In the genomic region with DNA sequence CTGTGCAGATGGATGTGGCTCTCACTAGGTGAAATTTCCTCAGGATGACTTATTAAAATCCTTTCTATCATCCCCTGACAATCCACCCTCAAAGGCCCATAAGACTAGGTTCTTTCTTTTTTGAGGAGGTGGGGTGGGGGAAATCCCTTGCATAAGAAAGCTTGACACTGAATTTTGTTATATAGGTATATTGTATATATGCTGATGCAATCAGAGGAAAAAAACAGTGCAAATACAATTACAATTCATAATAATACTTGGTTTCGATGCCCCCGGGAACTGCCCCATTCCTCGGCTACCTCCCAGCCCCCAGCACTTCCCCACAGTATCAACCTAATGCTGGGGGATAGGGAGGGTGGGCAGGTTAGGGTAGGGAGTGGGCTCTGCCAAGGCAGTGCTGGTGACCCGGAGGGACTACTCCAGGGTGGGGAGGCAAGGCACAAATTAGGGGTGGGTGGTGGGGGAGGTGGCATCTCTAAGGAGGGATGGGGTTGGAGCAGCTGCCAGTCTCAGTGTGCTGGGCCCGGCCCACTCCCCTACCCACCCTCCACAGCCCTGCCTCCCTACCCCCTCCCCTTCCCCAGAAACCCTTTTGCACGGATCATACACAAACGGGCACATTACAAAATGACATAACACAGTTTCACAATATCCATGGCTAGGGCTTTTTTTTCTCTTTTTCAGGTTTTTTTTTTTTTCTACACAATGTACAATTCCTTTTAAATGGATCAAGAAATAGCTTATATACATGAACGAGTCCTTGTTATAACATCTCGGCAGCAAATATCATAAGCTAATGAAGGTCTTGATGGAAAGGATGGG, we compare ENCODE assay signal across 8 cellular contexts. TPM values are rescaled to one million over a fixed set of nuclear protein-coding genes. Genes with fewer than 3 reads are reported as not detected.
DNase-seq lines count a peak whose midpoint lies in the region; ATAC-seq and TF ChIP-seq lines count a peak whose summit lies in the region.

No MANE protein-coding gene starts in this region.

- in situ Hi-C loops in GM13977 (cut with MboI; ENCODE audit: low pct_unique_long_range_greater_than_20kb, low sequenced_read_pairs, unreplicated experiment) = no loop called here

- H3K9me3 ChIP-seq in PC-9 (ENCODE audit: insufficient read depth, low read depth) (no peaks in the 10 kb centered on the region), esophagus (ENCODE audit: control insufficient read depth in 2 of 2, insufficient read depth in 1 of 2, low read depth in 1 of 2, low read length in 1 of 2) (no peaks in the 10 kb centered on the region), subcutaneous abdominal adipose tissue (ENCODE audit: control insufficient read depth in 5 of 5, low read length in 5 of 5) (no peaks in the 10 kb centered on the region)

- POLR2A ChIA-PET in PC-9 (lab: Charles Lee; ENCODE audit: unreplicated experiment) = interaction anchor here (0.6 kb wide), 1 partner anchor 172 kb away, joined by 6 read pairs; a partner anchor contains a TSS

- CTCF ChIA-PET in PC-9 (lab: Charles Lee) = interaction anchor here (0.6 kb wide), 3 partner anchors 18 to 340 kb away, joined by 3 to 7 read pairs (median 4); no protein-coding TSS in a partner anchor

- intact Hi-C loops in PC-9 (cut with micrococcal nuclease; ENCODE audit: unreplicated experiment) = loop anchor here (10.0 kb wide), 1 partner anchor 119 kb away; a partner anchor contains a TSS

- no peaks in the 10 kb centered on the region for H3K9me2 ChIP-seq in PC-9 (ENCODE audit: insufficient read depth)

- no peaks in the 10 kb centered on the region for H4K20me1 ChIP-seq in PC-9 (ENCODE audit: insufficient read depth)

- ATAC-seq in HG03521 (IDR thresholded peaks at IDR 0.05; ENCODE audit: unreplicated experiment) = no peak

- no peaks in the 10 kb centered on the region; the same call in 1 of the 2 replicates for H3F3A ChIP-seq in PC-9 (ENCODE audit: insufficient read depth, low read depth)

- TF ChIP-seq CTCF in PC-9 (conservative IDR thresholded peaks at IDR 0.05) (no peak), GM13977 (IDR thresholded peaks at IDR 0.05; ENCODE audit: extremely low read depth, insufficient read depth, missing control alignments) (no peak)

- no peak overlapping the region for H3K4me3 ChIP-seq in PC-9
- H3K4me3 ChIP-seq in esophagus (ENCODE audit: low read depth in 1 of 2, low read length in 2 of 2) = no peak overlapping the region
- H3K4me3 ChIP-seq in subcutaneous abdominal adipose tissue (ENCODE audit: low read depth in 1 of 5, low read length in 5 of 5) = no peak overlapping the region

- peak overlapping the region in 1 of 5 donors; percentile 43 for H3K9ac ChIP-seq in subcutaneous abdominal adipose tissue (ENCODE audit: low read length in 5 of 5)

- H3K4me1 ChIP-seq in PC-9 (replicated peaks; ENCODE audit: insufficient read depth) = peaks cover 8% of the 10 kb centered on the region
- H3K4me1 ChIP-seq in esophagus (ENCODE audit: control insufficient read depth in 2 of 2, insufficient read depth in 2 of 2, low read length in 1 of 2) = no peaks in the 10 kb centered on the region
- H3K4me1 ChIP-seq in subcutaneous abdominal adipose tissue (ENCODE audit: control insufficient read depth in 5 of 5, insufficient read depth in 5 of 5, low read length in 5 of 5) = peaks cover 0 to 43% (median 17%) of the 10 kb centered on the region in 5 donors

- no peaks in the 10 kb centered on the region for H3K79me2 ChIP-seq in PC-9 (ENCODE audit: low read depth)

- WGBS in esophagus, 2 donors = 81 to 82% methylated on average over 8 to 9 of the region's 9 CpGs

- 0 out of 2 replicates have a peak, but pooled peaks cover 8% of the 10 kb centered on the region for H3K36me3 ChIP-seq in PC-9 (ENCODE audit: low read depth)
- H3K36me3 ChIP-seq in esophagus (ENCODE audit: control insufficient read depth in 2 of 2, insufficient read depth in 2 of 2, low read length in 1 of 2) = peaks cover 3 to 13% of the 10 kb centered on the region in 2 donors
- H3K36me3 ChIP-seq in subcutaneous abdominal adipose tissue (ENCODE audit: control insufficient read depth in 5 of 5, insufficient read depth in 5 of 5, low read length in 5 of 5) = peaks cover 3 to 39% (median 29%) of the 10 kb centered on the region in 5 donors

- H3K27me3 ChIP-seq in PC-9 (ENCODE audit: insufficient read depth, low read depth) (no peaks in the 10 kb centered on the region), esophagus (ENCODE audit: control insufficient read depth in 1 of 2, insufficient read depth in 2 of 2, low read length in 2 of 2) (no peaks in the 10 kb centered on the region), subcutaneous abdominal adipose tissue (ENCODE audit: control insufficient read depth in 5 of 5, insufficient read depth in 4 of 5, low read length in 5 of 5) (no peaks in the 10 kb centered on the region)

- BruUV-seq in PC-9 (replicated peaks; lab: Mats Ljungman, UMichigan) = no TSS peak

- H3K27ac ChIP-seq in PC-9 = peak overlapping the region; percentile 86
- peak overlapping the region; percentile 34 to 35 for H3K27ac ChIP-seq in esophagus (ENCODE audit: low read depth in 2 of 2, low read length in 1 of 2)
- peak overlapping the region; percentile 40 for H3K27ac ChIP-seq in subcutaneous abdominal adipose tissue (ENCODE audit: low read depth, low read length)

- DNase-seq in activated CD8-positive, alpha-beta memory T cell treated with anti-CD3 and anti-CD28 coated beads for 24 hours = peak; percentile 57
- no peak for DNase-seq in activated CD8-positive, alpha-beta memory T cell treated with anti-CD3 and anti-CD28 coated beads, Interleukin-2, amount 50 U/mL, for 4 hours
- no peak for DNase-seq in PC-9
- no peak for DNase-seq in middle frontal gyrus (ENCODE audit: extremely low spot score, low spot score)
- no peak for DNase-seq in GM13977 (ENCODE audit: low spot score)

- H3K4me2 ChIP-seq in PC-9 = peak overlapping the region; percentile 32; the same call in 1 of the 2 replicates

- H2AFZ ChIP-seq in PC-9 = no peak overlapping the region

RNA-seq across cellular contexts. Expression of a gene that starts 30.9 kb away (rescaled TPM):
- total RNA-seq in PC-9 (2021) = 14.4 and 17.1 TPM in 2 replicates
- polyA plus RNA-seq in esophagus = 10 to 100 TPM; 18.6 to 30.9 TPM

Comparison
In these comparisons a context has a peak if more than half of its experiments do, and no peak if none do; other contexts are left out.
1. H3K27ac ChIP-seq: peak in every context shown above with its lines; median percentile 86 in PC-9; 40 in subcutaneous abdominal adipose tissue; 34 in esophagus.